In the genomic region with DNA sequence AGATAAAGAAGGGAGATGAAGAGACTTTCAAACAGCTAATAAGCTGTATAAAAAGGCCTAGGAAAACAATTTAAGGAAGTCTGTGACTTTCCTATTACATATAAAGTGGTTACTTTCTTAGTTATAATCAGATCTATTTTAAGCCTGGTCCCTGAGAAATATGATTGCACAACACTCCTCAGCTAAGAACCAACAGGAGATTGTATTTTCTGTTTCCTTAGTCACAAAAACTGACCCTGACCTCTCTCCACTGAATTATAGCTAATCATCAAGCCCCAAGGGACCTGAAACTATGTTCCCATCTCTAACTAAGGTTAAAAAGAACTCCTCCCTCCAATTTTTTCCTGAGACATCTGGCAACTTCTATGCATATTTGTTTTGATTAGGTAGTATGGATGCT, we compare ENCODE assay signal across 9 cellular contexts.
DNase-seq lines count a peak whose midpoint lies in the region; ATAC-seq and TF ChIP-seq lines count a peak whose summit lies in the region.
"Had no signal": no experiment of that assay in that cellular context is flagged by ENCODE, and none has a peak within 500 bp of the region (broad histone marks: within the 10 kb centered on the region; RNA-seq: fewer than 3 reads in every experiment).

No MANE protein-coding gene starts in this region.

- CTCF ChIA-PET in T-cell (lab: Charles Lee), result no interaction called here

- peaks cover 0 to 17% (median 12%) of the 10 kb centered on the region in 4 donors for H3K4me1 ChIP-seq in sigmoid colon

- H3K27ac ChIP-seq in sigmoid colon, result peak overlapping the region; percentile 7 to 66 (median 44)

- H3K9me3 ChIP-seq in sigmoid colon, result no peaks in the 10 kb centered on the region

- H3K9me3 Mint-ChIP-seq in T-cell, result no peaks in the 10 kb centered on the region
- H3K9me3 Mint-ChIP-seq: activated T-cell treated with anti-CD3 and anti-CD28 coated beads, Interleukin-2, amount 50 U/mL, for 4 hours had no signal

- H3K36me3 ChIP-seq in sigmoid colon, result peaks cover 0 to 44% (median 16%) of the 10 kb centered on the region in 4 donors

- DNase-seq in GM03348 (ENCODE audit: low spot score) (peak; percentile 81), T-cell (no peak), foreskin fibroblast (peak; percentile 88 to 94), sigmoid colon (no peak), NCI-H1417 treated with DMSO at 0.1 percent for 48 hours (lab: John Stamatoyannopoulos, UW) (no peak), GOT3 (lab: John Stamatoyannopoulos, UW) (no peak)
- no peak for DNase-seq in activated CD4-positive, CD25-positive, alpha-beta regulatory T cell (lab: John Stamatoyannopoulos, UW)
- DNase-seq: activated T-cell treated with anti-CD3 and anti-CD28 coated beads, Interleukin-2, amount 50 U/mL, for 4 hours had no signal

- H3K36me3 Mint-ChIP-seq in T-cell, result peaks cover 54% of the 10 kb centered on the region

- H3K27ac Mint-ChIP-seq in T-cell, result peak overlapping the region; percentile 12 to 13

- intact Hi-C loops in sigmoid colon (cut with DNase I), result loop anchor here (5.0 kb wide), 1 partner anchor 108 kb away; a partner anchor contains a TSS

- TF ChIP-seq POLR2A in sigmoid colon (IDR thresholded peaks at IDR 0.05), result no peak

- H3K27me3 ChIP-seq in sigmoid colon, result no peaks in the 10 kb centered on the region

- peaks cover 0 to 9% (median 9%) of the 10 kb centered on the region in 3 donors for H3K4me1 Mint-ChIP-seq in T-cell

- H3K4me3 ChIP-seq in foreskin fibroblast (ENCODE audit: low read depth in 1 of 2, low read length in 2 of 2), result no peak overlapping the region
- H3K4me3 ChIP-seq in sigmoid colon, result no peak overlapping the region

- POLR2A ChIA-PET in T-cell (lab: Charles Lee), result no interaction called here

- H3K27me3 Mint-ChIP-seq in T-cell, result no peaks in the 10 kb centered on the region

- no peak for ATAC-seq in T-cell (replicated peaks in 1 of 4)
- no peak for ATAC-seq in GM19467 (IDR thresholded peaks at IDR 0.05; ENCODE audit: unreplicated experiment)
- ATAC-seq: activated T-cell treated with anti-CD3 and anti-CD28 coated beads, Interleukin-2, amount 50 U/mL, for 4 hours had no signal

- no peak for TF ChIP-seq EP300 in sigmoid colon (IDR thresholded peaks at IDR 0.05)

- no peak overlapping the region for H3K4me3 Mint-ChIP-seq in T-cell
- H3K4me3 Mint-ChIP-seq: activated T-cell treated with anti-CD3 and anti-CD28 coated beads, Interleukin-2, amount 50 U/mL, for 4 hours had no signal

- TF ChIP-seq CTCF in foreskin fibroblast (IDR thresholded peaks at IDR 0.05; ENCODE audit: low read depth, low read length) (no peak), sigmoid colon (IDR thresholded peaks at IDR 0.05) (no peak)

Comparison
In these comparisons a context has a peak if more than half of its experiments do, and no peak if none do; other contexts are left out.
1. DNase-seq: peak in GM03348 (single experiment) and foreskin fibroblast (2 of 2); none in T-cell (0 of 34), sigmoid colon (single experiment), activated CD4-positive, CD25-positive, alpha-beta regulatory T cell (0 of 4), NCI-H1417 treated with DMSO at 0.1 percent for 48 hours (single experiment) and GOT3 (single experiment).